In the genomic region with DNA sequence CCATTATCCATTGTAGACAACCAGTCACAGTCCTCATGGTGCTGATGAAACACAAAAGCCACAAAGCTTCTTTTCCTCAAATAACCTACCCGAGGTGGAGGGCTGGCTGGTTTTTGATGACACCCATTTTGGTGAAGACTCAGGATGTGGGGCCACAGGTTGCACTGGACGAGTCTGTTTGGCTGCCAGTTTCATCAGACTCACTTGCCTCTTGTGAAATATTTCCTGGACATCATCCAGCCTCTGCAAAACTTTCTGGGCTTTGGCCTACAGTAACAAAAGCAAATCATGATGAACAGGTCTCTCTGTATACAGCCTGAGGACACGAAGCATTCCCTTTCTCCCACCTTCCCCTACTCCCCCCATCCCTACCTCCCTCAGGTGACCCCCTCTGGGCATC, we compare ENCODE assay signal across 11 cellular contexts. TPM values are rescaled to one million over a fixed set of nuclear protein-coding genes. Genes with fewer than 3 reads are reported as not detected.
A peak's percentile ranks its signal among the peaks of the same experiment; 100 is the strongest.
DNase-seq lines count a peak whose midpoint lies in the region; ATAC-seq and TF ChIP-seq lines count a peak whose summit lies in the region.
"Had no signal": no experiment of that assay in that cellular context is flagged by ENCODE, and none has a peak within 500 bp of the region (broad histone marks: within the 10 kb centered on the region; RNA-seq: fewer than 3 reads in every experiment).

No MANE protein-coding gene starts in this region.

- H3K36me3 ChIP-seq in skeletal muscle tissue (ENCODE audit: control insufficient read depth in 3 of 3, insufficient read depth in 3 of 3, low read length in 3 of 3) (peaks cover 0 to 11% (median 7%) of the 10 kb centered on the region in 3 donors), H7 (replicated peaks; ENCODE audit: control insufficient read depth, insufficient read depth, low read length) (peaks cover 4% of the 10 kb centered on the region)
- H3K36me3 ChIP-seq: Peyer's patch, uterus had no signal

- H3K9ac ChIP-seq in skeletal muscle tissue (ENCODE audit: low read depth in 1 of 3, low read length in 3 of 3), result no peak overlapping the region

- no peaks in the 10 kb centered on the region for H3K27me3 ChIP-seq in HL-60 (ENCODE audit: insufficient read depth, poor library complexity, severe bottlenecking)
- H3K27me3 ChIP-seq in skeletal muscle tissue (ENCODE audit: control insufficient read depth in 3 of 3, insufficient read depth in 3 of 3, low read length in 3 of 3), result no peaks in the 10 kb centered on the region
- no peaks in the 10 kb centered on the region for H3K27me3 ChIP-seq in H7 (ENCODE audit: control insufficient read depth, insufficient read depth, low read length)
- H3K27me3 ChIP-seq: Peyer's patch, uterus had no signal

- peaks cover 33 to 62% (median 54%) of the 10 kb centered on the region in 3 donors for H3K4me1 ChIP-seq in skeletal muscle tissue (ENCODE audit: control insufficient read depth in 3 of 3, insufficient read depth in 3 of 3, low read length in 3 of 3)
- H3K4me1 ChIP-seq: Peyer's patch, uterus had no signal

- no peaks in the 10 kb centered on the region for H3K9me3 ChIP-seq in skeletal muscle tissue (ENCODE audit: control insufficient read depth in 3 of 3, low read length in 3 of 3)
- H3K9me3 ChIP-seq: Peyer's patch, uterus had no signal

- TF ChIP-seq CTCF in HL-60 (IDR thresholded peaks at IDR 0.05; ENCODE audit: insufficient read depth, low read length), result no peak

- ATAC-seq in GM18861 (IDR thresholded peaks at IDR 0.05; ENCODE audit: unreplicated experiment), result no peak
- ATAC-seq: activated CD8-positive, alpha-beta T cell treated with anti-CD3 and anti-CD28 coated beads, Interleukin-2, amount 10 ng/mL, durations not matched to agents 7 days and 5 days had no signal

- H3K27ac ChIP-seq in HL-60 (replicated peaks), result peak overlapping the region; percentile 66
- H3K27ac ChIP-seq in skeletal muscle tissue (ENCODE audit: low read depth, low read length), result peak overlapping the region; percentile 90
- H3K27ac ChIP-seq: Peyer's patch, uterus had no signal

- H3K4me3 ChIP-seq in HL-60 (replicated peaks; ENCODE audit: insufficient read depth, low read length), result no peak overlapping the region
- H3K4me3 ChIP-seq in skeletal muscle tissue (ENCODE audit: low read length in 3 of 3), result no peak overlapping the region
- H3K4me3 ChIP-seq in H7 (ENCODE audit: insufficient read depth, low read depth, low read length), result no peak overlapping the region
- H3K4me3 ChIP-seq: Peyer's patch, uterus had no signal

- DNase-seq in HL-60 (ENCODE audit: low read depth in 1 of 2, low spot score in 1 of 2) (peak; percentile 77 to 96), SKM-1 treated with dmso at 0.1 percent for 144 hours (lab: John Stamatoyannopoulos, UW; ENCODE audit: unreplicated experiment) (peak; percentile 96), fibroblast of the conjunctiva (ENCODE audit: low read depth) (peak; percentile 95), NCI-H146 (lab: John Stamatoyannopoulos, UW) (no peak), NCI-H187 treated with DMSO at 0.1 percent for 48 hours (lab: John Stamatoyannopoulos, UW) (no peak), H7 (no peak)
- DNase-seq: activated CD8-positive, alpha-beta T cell treated with anti-CD3 and anti-CD28 coated beads, Interleukin-2, amount 10 ng/mL, durations not matched to agents 7 days and 5 days; Peyer's patch had no signal

RNA-seq across cellular contexts. Expression of a gene that starts 42.2 kb away (rescaled TPM):
- total RNA-seq in skeletal muscle tissue, result 4.2 TPM
- 3.0 and 3.7 TPM in 2 replicates for total RNA-seq in H7 (2014; rRNA removed; shearing (Covaris generic))

Comparison
In these comparisons a context has a peak if more than half of its experiments do, and no peak if none do; other contexts are left out.
1. DNase-seq: peak in HL-60 (2 of 2), SKM-1 treated with dmso at 0.1 percent for 144 hours (single experiment) and fibroblast of the conjunctiva (single experiment); none in NCI-H146 (single experiment), NCI-H187 treated with DMSO at 0.1 percent for 48 hours (single experiment) and H7 (single experiment).